In genomic region chr6:28632326-28632851, GRCh38 we compare ENCODE assay signal across 27 cellular contexts.
"Had no signal": no experiment of that assay in that cellular context is flagged by ENCODE, and none has a peak within 500 bp of the region (broad histone marks: within the 10 kb centered on the region; RNA-seq: fewer than 3 reads in every experiment).

No MANE protein-coding gene starts in this region.

- H3K9ac ChIP-seq: KMS-11 had no signal

- ATAC-seq: activated CD4-positive, CD25-positive, alpha-beta regulatory T cell treated with anti-CD3 and anti-CD28 coated beads, Interleukin-2, amount 50 U/mL, for 24 hours; activated CD8-positive, alpha-beta memory T cell treated with anti-CD3 and anti-CD28 coated beads, Interleukin-2, amount 10 ng/mL, durations not matched to agents 7 days and 5 days; SK-N-SH treated with all-trans-retinoic acid at 6 μM for 48 hours; T-cell had no signal

- H3K36me3 Mint-ChIP-seq: brain, T-cell had no signal

- H3K9me3 ChIP-seq: MG63, Peyer's patch, SJSA1 had no signal

- DNase-seq: activated CD4-positive, alpha-beta T cell treated with anti-CD3 and anti-CD28 coated beads for 4 hours; activated CD8-positive, alpha-beta memory T cell treated with anti-CD3 and anti-CD28 coated beads, Interleukin-2, amount 10 ng/mL, durations not matched to agents 7 days and 5 days; activated effector memory CD4-positive, alpha-beta T cell treated with Interleukin-2 at 50 U/mL for 16 hours; activated naive CD4-positive, alpha-beta T cell; activated T-cell treated with anti-CD3 and anti-CD28 coated beads, Interleukin-2, amount 50 U/mL, for 24 hours; amygdala; IMR-90; MG63; NCI-H1105; NCI-H1436; NCI-H1694 treated with DMSO at 0.1 percent for 48 hours; NCI-H2029 treated with DMSO at 0.1 percent for 48 hours; NCI-H345; NCI-H510A; NCI-H526 treated with DMSO at 0.1 percent for 48 hours; NCI-H82; NK-92 treated with Interleukin-12 subunit alpha and Interleukin-12 subunit beta, amount 100 ng/mL, for 24 hours; Peyer's patch; SHP77; T-cell had no signal

- H3K4me3 Mint-ChIP-seq: activated CD8-positive, alpha-beta memory T cell treated with anti-CD3 and anti-CD28 coated beads, Interleukin-2, amount 10 ng/mL, durations not matched to agents 7 days and 5 days; activated naive CD4-positive, alpha-beta T cell treated with anti-CD3 and anti-CD28 coated beads, Interleukin-2, amount 50 U/mL, for 24 hours; activated T-cell treated with anti-CD3 and anti-CD28 coated beads, Interleukin-2, amount 50 U/mL, for 24 hours; activated T-helper 1 cell treated with anti-CD3 and anti-CD28 coated beads, Interleukin-12 subunit alpha, Interleukin-12 subunit beta, Interleukin-2, Interleukin-4 antibody, amounts not matched to agents 30 ng/mL and 10 ng/mL and 1 ng/mL, durations not matched to agents 14 hours and 24 hours and 36 hours; T-cell had no signal

- H3K4me1 ChIP-seq: Peyer's patch, SJSA1 had no signal

- H3K4me3 ChIP-seq: MG63, Peyer's patch, SJSA1 had no signal

- H3K9me3 Mint-ChIP-seq: T-cell had no signal

- H3K27me3 ChIP-seq: MG63 had no signal

- H3K27ac Mint-ChIP-seq: activated CD8-positive, alpha-beta memory T cell treated with anti-CD3 and anti-CD28 coated beads, Interleukin-2, amount 10 ng/mL, durations not matched to agents 7 days and 5 days; activated naive CD4-positive, alpha-beta T cell treated with anti-CD3 and anti-CD28 coated beads, Interleukin-2, amount 50 U/mL, for 24 hours; activated T-cell treated with anti-CD3 and anti-CD28 coated beads, Interleukin-2, amount 50 U/mL, for 24 hours; activated T-helper 1 cell treated with anti-CD3 and anti-CD28 coated beads, Interleukin-12 subunit alpha, Interleukin-12 subunit beta, Interleukin-2, Interleukin-4 antibody, amounts not matched to agents 30 ng/mL and 10 ng/mL and 1 ng/mL, durations not matched to agents 14 hours and 24 hours and 36 hours; brain; T-cell had no signal

- H3K27ac ChIP-seq: KMS-11, Peyer's patch, SJSA1 had no signal

- H3K4me2 ChIP-seq: KMS-11 had no signal

- H3K36me3 ChIP-seq: MG63, Peyer's patch, SJSA1 had no signal
